In genomic region chr2:239239607-239240479, GRCh38 we compare ENCODE assay signal across 12 cellular contexts.
A peak's percentile ranks its signal among the peaks of the same experiment; 100 is the strongest.
DNase-seq lines count a peak whose midpoint lies in the region; ATAC-seq and TF ChIP-seq lines count a peak whose summit lies in the region.
"Had no signal": no experiment of that assay in that cellular context is flagged by ENCODE, and none has a peak within 500 bp of the region (broad histone marks: within the 10 kb centered on the region; RNA-seq: fewer than 3 reads in every experiment).

No MANE protein-coding gene starts in this region.

- ATAC-seq in left cardiac atrium (peak; percentile 60 to 66), HG02759 (IDR thresholded peaks at IDR 0.05; ENCODE audit: unreplicated experiment) (no peak)

- peaks cover 0 to 3% (median 1%) of the 10 kb centered on the region in 3 donors for H3K27me3 Mint-ChIP-seq in CD14-positive monocyte (ENCODE audit: low read depth in 3 of 3)
- no peaks in the 10 kb centered on the region for H3K27me3 Mint-ChIP-seq in Calu3 (ENCODE audit: unreplicated experiment)
- H3K27me3 Mint-ChIP-seq: CD4-positive, CD25-positive, alpha-beta regulatory T cell; stimulated activated naive CD8-positive, alpha-beta T cell treated with anti-CD3 and anti-CD28 coated beads, Interleukin-15, Interleukin-2, amounts not matched to agents 100 ng/mL and 50 ng/mL, for 24 hours had no signal

- H3K9me3 Mint-ChIP-seq in CD14-positive monocyte (peaks cover 0 to 3% (median 0%) of the 10 kb centered on the region in 7 donors), Calu3 (ENCODE audit: low read depth, unreplicated experiment) (peaks cover 2% of the 10 kb centered on the region)
- H3K9me3 Mint-ChIP-seq: stimulated activated naive CD8-positive, alpha-beta T cell treated with anti-CD3 and anti-CD28 coated beads, Interleukin-15, Interleukin-2, amounts not matched to agents 100 ng/mL and 50 ng/mL, for 24 hours had no signal

- BruUV-seq in PC-9 (replicated peaks; lab: Mats Ljungman, UMichigan) = no TSS peak
- BruUV-seq in Calu3 (replicated peaks; lab: Mats Ljungman, UMichigan) = no TSS peak

- H3K27ac Mint-ChIP-seq in CD14-positive monocyte = peak overlapping the region; percentile 91 to 95 (median 94)
- no peak overlapping the region for H3K27ac Mint-ChIP-seq in Calu3 (ENCODE audit: unreplicated experiment)
- H3K27ac Mint-ChIP-seq: stimulated activated naive CD8-positive, alpha-beta T cell treated with anti-CD3 and anti-CD28 coated beads, Interleukin-15, Interleukin-2, amounts not matched to agents 100 ng/mL and 50 ng/mL, for 24 hours had no signal

- peak overlapping the region; percentile 40 for H3K4me3 ChIP-seq in WERI-Rb-1 (ENCODE audit: low read depth, low read length)
- H3K4me3 ChIP-seq in prostate gland = no peak overlapping the region
- H3K4me3 ChIP-seq in PC-9 = no peak overlapping the region
- H3K4me3 ChIP-seq: smooth muscle cell had no signal

- peaks cover 95% of the 10 kb centered on the region for H3K4me1 Mint-ChIP-seq in CD14-positive monocyte
- peaks cover 3% of the 10 kb centered on the region for H3K4me1 Mint-ChIP-seq in Calu3 (ENCODE audit: low read depth, unreplicated experiment)

- no peaks in the 10 kb centered on the region for H3K27me3 ChIP-seq in WERI-Rb-1 (ENCODE audit: insufficient read depth, low read depth, severe bottlenecking)
- H3K27me3 ChIP-seq in prostate gland (replicated peaks; ENCODE audit: insufficient read depth) = no peaks in the 10 kb centered on the region
- no peaks in the 10 kb centered on the region for H3K27me3 ChIP-seq in PC-9 (ENCODE audit: insufficient read depth, low read depth)

- H3K36me3 ChIP-seq in WERI-Rb-1 = no peaks in the 10 kb centered on the region
- H3K36me3 ChIP-seq in prostate gland = no peaks in the 10 kb centered on the region
- H3K36me3 ChIP-seq in PC-9 (ENCODE audit: low read depth) = no peaks in the 10 kb centered on the region

- H3K4me3 Mint-ChIP-seq in CD14-positive monocyte (peak overlapping the region; percentile 78 to 89), Calu3 (ENCODE audit: low read depth, unreplicated experiment) (no peak overlapping the region)
- H3K4me3 Mint-ChIP-seq: stimulated activated naive CD8-positive, alpha-beta T cell treated with anti-CD3 and anti-CD28 coated beads, Interleukin-15, Interleukin-2, amounts not matched to agents 100 ng/mL and 50 ng/mL, for 24 hours had no signal

- CTCF ChIA-PET in PC-9 (lab: Charles Lee) = no interaction called here
- CTCF ChIA-PET in Calu3 (lab: Charles Lee) = no interaction called here

- H3F3A ChIP-seq in PC-9 (ENCODE audit: insufficient read depth, low read depth) = 0 out of 2 replicates have a peak, but pooled peaks cover 5% of the 10 kb centered on the region

- POLR2A ChIA-PET in PC-9 (lab: Charles Lee; ENCODE audit: unreplicated experiment) = no interaction called here

- H2AFZ ChIP-seq in PC-9 = no peak overlapping the region

- no peaks in the 10 kb centered on the region for H3K9me3 ChIP-seq in WERI-Rb-1 (ENCODE audit: severe bottlenecking)
- no peaks in the 10 kb centered on the region for H3K9me3 ChIP-seq in prostate gland
- H3K9me3 ChIP-seq in PC-9 (ENCODE audit: insufficient read depth, low read depth) = no peaks in the 10 kb centered on the region

- peaks cover 14 to 32% of the 10 kb centered on the region in 2 donors for H3K36me3 Mint-ChIP-seq in CD14-positive monocyte
- H3K36me3 Mint-ChIP-seq in Calu3 (ENCODE audit: insufficient read depth, unreplicated experiment) = peaks cover 5% of the 10 kb centered on the region

- H4K20me1 ChIP-seq in PC-9 (ENCODE audit: insufficient read depth) = no peaks in the 10 kb centered on the region

- H3K9me2 ChIP-seq in PC-9 (ENCODE audit: insufficient read depth) = no peaks in the 10 kb centered on the region

- H3K27ac ChIP-seq in WERI-Rb-1 (peak overlapping the region; percentile 45), prostate gland (peak overlapping the region; percentile 59 to 64), PC-9 (no peak overlapping the region)

- intact Hi-C loops in CD14-positive monocyte (cut with micrococcal nuclease) (loop anchor here in 1 of 2 donors (2.0 kb wide), 1 partner anchor 15 kb away; no protein-coding TSS in a partner anchor), left cardiac atrium (cut with DNase I) (no loop called here), prostate gland (cut with DNase I) (loop anchor here (10.0 kb wide), 1 partner anchor 95 kb away; no protein-coding TSS in a partner anchor), PC-9 (cut with micrococcal nuclease; ENCODE audit: unreplicated experiment) (no loop called here), Calu3 (cut with micrococcal nuclease; ENCODE audit: unreplicated experiment) (no loop called here)

- DNase-seq in CD14-positive monocyte (ENCODE audit: low spot score) (no peak), WERI-Rb-1 (peak; percentile 54), left cardiac atrium (no peak), prostate gland (ENCODE audit: low spot score) (no peak), PC-9 (no peak), Calu3 (no peak), activated gamma-delta T cell (lab: John Stamatoyannopoulos, UW) (no peak)
- DNase-seq: CD4-positive, CD25-positive, alpha-beta regulatory T cell; MM.1S had no signal

- TF ChIP-seq CTCF in CD14-positive monocyte (IDR thresholded peaks at IDR 0.05) = no peak
- no peak for TF ChIP-seq CTCF in WERI-Rb-1 (IDR thresholded peaks at IDR 0.05; ENCODE audit: low read depth, low read length)
- TF ChIP-seq CTCF in prostate gland (IDR thresholded peaks at IDR 0.05) = no peak
- no peak for TF ChIP-seq CTCF in PC-9 (conservative IDR thresholded peaks at IDR 0.05)
- TF ChIP-seq CTCF in Calu3 (IDR thresholded peaks at IDR 0.05; ENCODE audit: unreplicated experiment) = no peak

- no peak for TF ChIP-seq POLR2A in prostate gland (IDR thresholded peaks at IDR 0.05)

- WGBS in prostate gland = 67% methylated on average over 30 of the region's 30 CpGs

- H3K79me2 ChIP-seq in PC-9 (ENCODE audit: low read depth) = peaks cover 17% of the 10 kb centered on the region; the same call in 1 of the 2 replicates

- H3K4me1 ChIP-seq in prostate gland (replicated peaks) (peaks cover 7% of the 10 kb centered on the region), PC-9 (replicated peaks; ENCODE audit: insufficient read depth) (peaks cover 2% of the 10 kb centered on the region)

- no peak overlapping the region for H3K4me2 ChIP-seq in PC-9
- H3K4me2 ChIP-seq: smooth muscle cell had no signal
